Comparison of ENCODE assay signal across 16 cellular contexts in the genomic region with DNA sequence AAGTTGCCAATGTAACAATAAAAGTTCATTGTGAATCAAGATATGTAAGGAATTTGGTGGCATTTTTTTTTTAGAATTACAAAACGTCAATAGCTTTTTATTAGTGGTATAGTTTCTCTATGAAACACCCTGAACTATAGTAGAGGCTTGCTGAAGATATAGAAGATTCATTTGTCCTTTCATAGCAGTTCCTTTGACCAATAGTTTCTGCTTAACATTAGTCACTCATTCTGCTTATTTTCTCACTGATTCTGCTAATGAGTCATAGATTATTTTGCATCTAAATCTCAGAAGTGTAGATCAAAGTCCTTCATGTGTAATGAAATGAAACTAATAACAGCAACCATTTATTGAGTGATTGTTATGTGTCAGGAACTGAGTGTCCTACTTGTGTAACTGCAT.
DNase-seq lines count a peak whose midpoint lies in the region; ATAC-seq and TF ChIP-seq lines count a peak whose summit lies in the region.
"Had no signal": no experiment of that assay in that cellular context is flagged by ENCODE, and none has a peak within 500 bp of the region (broad histone marks: within the 10 kb centered on the region; RNA-seq: fewer than 3 reads in every experiment).

No MANE protein-coding gene starts in this region.

- H2AFZ ChIP-seq in GM23338 = no peak overlapping the region

- no peaks in the 10 kb centered on the region for H3K9me3 Mint-ChIP-seq in GM23338

- intact Hi-C loops in upper lobe of right lung (cut with DNase I) = no loop called here

- no peaks in the 10 kb centered on the region for H3K4me1 Mint-ChIP-seq in GM23338
- H3K4me1 Mint-ChIP-seq: B cell had no signal

- H3F3A ChIP-seq in GM23338 (replicated peaks; ENCODE audit: low read depth) = no peaks in the 10 kb centered on the region

- H3K79me2 ChIP-seq in GM23338 (replicated peaks; ENCODE audit: insufficient read depth) = no peaks in the 10 kb centered on the region

- H3K9me2 ChIP-seq in GM23338 (ENCODE audit: insufficient read depth) = no peaks in the 10 kb centered on the region

- H3K27me3 Mint-ChIP-seq in GM23338 (ENCODE audit: insufficient read depth, low read depth, poor library complexity) = no peaks in the 10 kb centered on the region
- H3K27me3 Mint-ChIP-seq: B cell had no signal

- H3K27me3 ChIP-seq in upper lobe of right lung = no peaks in the 10 kb centered on the region
- no peaks in the 10 kb centered on the region for H3K27me3 ChIP-seq in GM23338 (ENCODE audit: insufficient read depth)
- H3K27me3 ChIP-seq: brain microvascular endothelial cell, esophagus squamous epithelium had no signal

- DNase-seq in GM12865 (ENCODE audit: low read depth) (peak; percentile 17), astrocyte of the hippocampus (ENCODE audit: low read depth, low spot score) (peak; percentile 29), upper lobe of right lung (no peak), NCI-H187 (lab: John Stamatoyannopoulos, UW) (no peak), NCI-H345 (lab: John Stamatoyannopoulos, UW) (no peak), GM23338 (ENCODE audit: low spot score) (no peak)
- DNase-seq: brain microvascular endothelial cell; esophagus squamous epithelium; left ventricle myocardium superior; occipital lobe; stimulated activated CD4-positive, alpha-beta T cell treated with anti-CD3 and anti-CD28 coated beads, Interleukin-1b, Interleukin-23, amount 100 ng/mL, for 48 hours; substantia nigra had no signal

- no peaks in the 10 kb centered on the region for H3K9me3 ChIP-seq in upper lobe of right lung
- H3K9me3 ChIP-seq: esophagus squamous epithelium had no signal

- H3K27ac Mint-ChIP-seq in GM23338 = no peak overlapping the region
- H3K27ac Mint-ChIP-seq: B cell; T-helper 1 cell treated with Interleukin-12 subunit alpha and Interleukin-12 subunit beta and Interleukin-4 antibody, amounts not matched to agents 30 μg/mL and 1 μg/mL, for 36 hours had no signal

- no peak overlapping the region for H3K4me2 ChIP-seq in GM23338

- no peak overlapping the region for H3K27ac ChIP-seq in upper lobe of right lung
- no peak overlapping the region for H3K27ac ChIP-seq in GM23338 (ENCODE audit: low read depth)
- H3K27ac ChIP-seq: brain microvascular endothelial cell, esophagus squamous epithelium had no signal

- ATAC-seq in GM19463 (IDR thresholded peaks at IDR 0.05; ENCODE audit: unreplicated experiment) (peak; percentile 64), HG03135 (IDR thresholded peaks at IDR 0.05; ENCODE audit: unreplicated experiment) (peak; percentile 61), upper lobe of right lung (no peak), GM23338 (no peak)
- ATAC-seq: left ventricle myocardium superior had no signal

- H3K36me3 Mint-ChIP-seq in GM23338 (ENCODE audit: low read depth) = no peaks in the 10 kb centered on the region

- no peak overlapping the region for H3K4me3 Mint-ChIP-seq in GM23338
- H3K4me3 Mint-ChIP-seq: B cell; T-helper 1 cell treated with Interleukin-12 subunit alpha and Interleukin-12 subunit beta and Interleukin-4 antibody, amounts not matched to agents 30 μg/mL and 1 μg/mL, for 36 hours had no signal

- no peak for TF ChIP-seq CTCF in GM12865 (IDR thresholded peaks at IDR 0.05; ENCODE audit: insufficient read depth, low read depth, low read length, missing control alignments)
- no peak for TF ChIP-seq CTCF in upper lobe of right lung (IDR thresholded peaks at IDR 0.05)
- no peak for TF ChIP-seq CTCF in GM23338 (conservative IDR thresholded peaks at IDR 0.05; ENCODE audit: low read depth in 2 of 2)

- H4K20me1 ChIP-seq in GM23338 (replicated peaks; ENCODE audit: insufficient read depth) = no peaks in the 10 kb centered on the region

- no peak overlapping the region for H3K4me3 ChIP-seq in GM12865 (ENCODE audit: low read depth, low read length)
- H3K4me3 ChIP-seq in upper lobe of right lung = no peak overlapping the region
- H3K4me3 ChIP-seq in GM23338 = no peak overlapping the region
- H3K4me3 ChIP-seq: esophagus squamous epithelium had no signal

- no peaks in the 10 kb centered on the region for H3K4me1 ChIP-seq in upper lobe of right lung
- no peaks in the 10 kb centered on the region for H3K4me1 ChIP-seq in GM23338 (ENCODE audit: insufficient read depth)
- H3K4me1 ChIP-seq: esophagus squamous epithelium had no signal

- H3K36me3 ChIP-seq in upper lobe of right lung = no peaks in the 10 kb centered on the region
- H3K36me3 ChIP-seq in GM23338 (ENCODE audit: insufficient read depth) = no peaks in the 10 kb centered on the region
- H3K36me3 ChIP-seq: brain microvascular endothelial cell, esophagus squamous epithelium had no signal

TF ChIP-seq in GM23338, 12 proteins besides CTCF, POLR2A, EP300 and RAD21 (continues in another document):
- TF ChIP-seq ZNF114 (CRISPR knock-in tag; IDR thresholded peaks at IDR 0.05) = no peak
- TF ChIP-seq, protein P1, sequence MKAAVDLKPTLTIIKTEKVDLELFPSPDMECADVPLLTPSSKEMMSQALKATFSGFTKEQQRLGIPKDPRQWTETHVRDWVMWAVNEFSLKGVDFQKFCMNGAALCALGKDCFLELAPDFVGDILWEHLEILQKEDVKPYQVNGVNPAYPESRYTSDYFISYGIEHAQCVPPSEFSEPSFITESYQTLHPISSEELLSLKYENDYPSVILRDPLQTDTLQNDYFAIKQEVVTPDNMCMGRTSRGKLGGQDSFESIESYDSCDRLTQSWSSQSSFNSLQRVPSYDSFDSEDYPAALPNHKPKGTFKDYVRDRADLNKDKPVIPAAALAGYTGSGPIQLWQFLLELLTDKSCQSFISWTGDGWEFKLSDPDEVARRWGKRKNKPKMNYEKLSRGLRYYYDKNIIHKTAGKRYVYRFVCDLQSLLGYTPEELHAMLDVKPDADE (IDR thresholded peaks at IDR 0.05) = no peak
- TF ChIP-seq NANOG (IDR thresholded peaks at IDR 0.05; ENCODE audit: borderline replicate concordance) = no peak
- TF ChIP-seq, protein P2, sequence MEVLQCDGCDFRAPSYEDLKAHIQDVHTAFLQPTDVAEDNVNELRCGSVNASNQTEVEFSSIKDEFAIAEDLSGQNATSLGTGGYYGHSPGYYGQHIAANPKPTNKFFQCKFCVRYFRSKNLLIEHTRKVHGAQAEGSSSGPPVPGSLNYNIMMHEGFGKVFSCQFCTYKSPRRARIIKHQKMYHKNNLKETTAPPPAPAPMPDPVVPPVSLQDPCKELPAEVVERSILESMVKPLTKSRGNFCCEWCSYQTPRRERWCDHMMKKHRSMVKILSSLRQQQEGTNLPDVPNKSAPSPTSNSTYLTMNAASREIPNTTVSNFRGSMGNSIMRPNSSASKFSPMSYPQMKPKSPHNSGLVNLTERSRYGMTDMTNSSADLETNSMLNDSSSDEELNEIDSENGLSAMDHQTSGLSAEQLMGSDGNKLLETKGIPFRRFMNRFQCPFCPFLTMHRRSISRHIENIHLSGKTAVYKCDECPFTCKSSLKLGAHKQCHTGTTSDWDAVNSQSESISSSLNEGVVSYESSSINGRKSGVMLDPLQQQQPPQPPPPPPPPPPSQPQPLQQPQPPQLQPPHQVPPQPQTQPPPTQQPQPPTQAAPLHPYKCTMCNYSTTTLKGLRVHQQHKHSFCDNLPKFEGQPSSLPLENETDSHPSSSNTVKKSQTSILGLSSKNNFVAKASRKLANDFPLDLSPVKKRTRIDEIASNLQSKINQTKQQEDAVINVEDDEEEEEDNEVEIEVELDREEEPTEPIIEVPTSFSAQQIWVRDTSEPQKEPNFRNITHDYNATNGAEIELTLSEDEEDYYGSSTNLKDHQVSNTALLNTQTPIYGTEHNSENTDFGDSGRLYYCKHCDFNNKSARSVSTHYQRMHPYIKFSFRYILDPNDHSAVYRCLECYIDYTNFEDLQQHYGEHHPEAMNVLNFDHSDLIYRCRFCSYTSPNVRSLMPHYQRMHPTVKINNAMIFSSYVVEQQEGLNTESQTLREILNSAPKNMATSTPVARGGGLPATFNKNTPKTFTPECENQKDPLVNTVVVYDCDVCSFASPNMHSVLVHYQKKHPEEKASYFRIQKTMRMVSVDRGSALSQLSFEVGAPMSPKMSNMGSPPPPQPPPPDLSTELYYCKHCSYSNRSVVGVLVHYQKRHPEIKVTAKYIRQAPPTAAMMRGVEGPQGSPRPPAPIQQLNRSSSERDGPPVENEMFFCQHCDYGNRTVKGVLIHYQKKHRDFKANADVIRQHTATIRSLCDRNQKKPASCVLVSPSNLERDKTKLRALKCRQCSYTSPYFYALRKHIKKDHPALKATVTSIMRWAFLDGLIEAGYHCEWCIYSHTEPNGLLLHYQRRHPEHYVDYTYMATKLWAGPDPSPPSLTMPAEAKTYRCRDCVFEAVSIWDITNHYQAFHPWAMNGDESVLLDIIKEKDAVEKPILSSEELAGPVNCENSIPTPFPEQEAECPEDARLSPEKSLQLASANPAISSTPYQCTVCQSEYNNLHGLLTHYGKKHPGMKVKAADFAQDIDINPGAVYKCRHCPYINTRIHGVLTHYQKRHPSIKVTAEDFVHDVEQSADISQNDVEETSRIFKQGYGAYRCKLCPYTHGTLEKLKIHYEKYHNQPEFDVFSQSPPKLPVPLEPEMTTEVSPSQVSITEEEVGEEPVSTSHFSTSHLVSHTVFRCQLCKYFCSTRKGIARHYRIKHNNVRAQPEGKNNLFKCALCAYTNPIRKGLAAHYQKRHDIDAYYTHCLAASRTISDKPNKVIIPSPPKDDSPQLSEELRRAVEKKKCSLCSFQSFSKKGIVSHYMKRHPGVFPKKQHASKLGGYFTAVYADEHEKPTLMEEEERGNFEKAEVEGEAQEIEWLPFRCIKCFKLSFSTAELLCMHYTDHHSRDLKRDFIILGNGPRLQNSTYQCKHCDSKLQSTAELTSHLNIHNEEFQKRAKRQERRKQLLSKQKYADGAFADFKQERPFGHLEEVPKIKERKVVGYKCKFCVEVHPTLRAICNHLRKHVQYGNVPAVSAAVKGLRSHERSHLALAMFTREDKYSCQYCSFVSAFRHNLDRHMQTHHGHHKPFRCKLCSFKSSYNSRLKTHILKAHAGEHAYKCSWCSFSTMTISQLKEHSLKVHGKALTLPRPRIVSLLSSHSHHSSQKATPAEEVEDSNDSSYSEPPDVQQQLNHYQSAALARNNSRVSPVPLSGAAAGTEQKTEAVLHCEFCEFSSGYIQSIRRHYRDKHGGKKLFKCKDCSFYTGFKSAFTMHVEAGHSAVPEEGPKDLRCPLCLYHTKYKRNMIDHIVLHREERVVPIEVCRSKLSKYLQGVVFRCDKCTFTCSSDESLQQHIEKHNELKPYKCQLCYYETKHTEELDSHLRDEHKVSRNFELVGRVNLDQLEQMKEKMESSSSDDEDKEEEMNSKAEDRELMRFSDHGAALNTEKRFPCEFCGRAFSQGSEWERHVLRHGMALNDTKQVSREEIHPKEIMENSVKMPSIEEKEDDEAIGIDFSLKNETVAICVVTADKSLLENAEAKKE (CRISPR knock-in tag; IDR thresholded peaks at IDR 0.05) = no peak
- TF ChIP-seq CREB1 (CRISPR knock-in tag; IDR thresholded peaks at IDR 0.05; ENCODE audit: low read depth) = no peak

Comparison
In these comparisons a context has a peak if more than half of its experiments do, and no peak if none do; other contexts are left out.
1. DNase-seq: peak in GM12865 (single experiment) and astrocyte of the hippocampus (single experiment); none in upper lobe of right lung (single experiment), NCI-H187 (0 of 2), NCI-H345 (single experiment) and GM23338 (single experiment).
2. ATAC-seq: peak in GM19463 (single experiment) and HG03135 (single experiment); none in upper lobe of right lung (single experiment) and GM23338 (single experiment).